12 cellular contexts compared by ENCODE assay signal in genomic region chr2:98736464-98736889, GRCh38. TPM values are rescaled to one million over a fixed set of nuclear protein-coding genes. Genes with fewer than 3 reads are reported as not detected.
A peak's percentile ranks its signal among the peaks of the same experiment; 100 is the strongest.
DNase-seq lines count a peak whose midpoint lies in the region; ATAC-seq and TF ChIP-seq lines count a peak whose summit lies in the region.
"Had no signal": no experiment of that assay in that cellular context is flagged by ENCODE, and none has a peak within 500 bp of the region (broad histone marks: within the 10 kb centered on the region; RNA-seq: fewer than 3 reads in every experiment).

No MANE protein-coding gene starts in this region.

- ATAC-seq in activated naive CD8-positive, alpha-beta T cell treated with anti-CD3 and anti-CD28 coated beads, Interleukin-2, amount 10 ng/mL, durations not matched to agents 7 days and 5 days (ENCODE audit: low read depth) = peak; percentile 66
- ATAC-seq in GM19023 (IDR thresholded peaks at IDR 0.05; ENCODE audit: unreplicated experiment) = no peak
- ATAC-seq in HG02884 (IDR thresholded peaks at IDR 0.05; ENCODE audit: unreplicated experiment) = no peak

- H3K4me1 Mint-ChIP-seq in activated naive CD4-positive, alpha-beta T cell treated with anti-CD3 and anti-CD28 coated beads, Interleukin-2, amount 50 U/mL, for 24 hours = peaks cover 85% of the 10 kb centered on the region
- peaks cover 55% of the 10 kb centered on the region for H3K4me1 Mint-ChIP-seq in activated naive CD8-positive, alpha-beta T cell treated with anti-CD3 and anti-CD28 coated beads, Interleukin-2, amount 10 ng/mL, durations not matched to agents 7 days and 5 days

- no peaks in the 10 kb centered on the region for H3K9me3 Mint-ChIP-seq in activated naive CD4-positive, alpha-beta T cell treated with anti-CD3 and anti-CD28 coated beads, Interleukin-2, amount 50 U/mL, for 24 hours
- no peaks in the 10 kb centered on the region for H3K9me3 Mint-ChIP-seq in activated naive CD8-positive, alpha-beta T cell treated with anti-CD3 and anti-CD28 coated beads, Interleukin-2, amount 10 ng/mL, durations not matched to agents 7 days and 5 days

- H4K20me1 ChIP-seq in smooth muscle cell (ENCODE audit: low read depth) = no peaks in the 10 kb centered on the region

- no peak overlapping the region for H3K9ac ChIP-seq in smooth muscle cell (ENCODE audit: low read depth)

- peaks cover 5% of the 10 kb centered on the region for H3K4me1 ChIP-seq in smooth muscle cell (ENCODE audit: low read depth)

- no peak overlapping the region for H3K4me3 ChIP-seq in smooth muscle cell

- WGBS in smooth muscle cell (ENCODE audit: low lambda C conversion rate) = 36% methylated on average over 2 of the region's 2 CpGs

- H3K27ac ChIP-seq in smooth muscle cell (ENCODE audit: low read depth) = no peak overlapping the region

- H3K4me3 Mint-ChIP-seq in activated naive CD4-positive, alpha-beta T cell treated with anti-CD3 and anti-CD28 coated beads, Interleukin-2, amount 50 U/mL, for 24 hours = peak overlapping the region; percentile 51
- H3K4me3 Mint-ChIP-seq in activated naive CD8-positive, alpha-beta T cell treated with anti-CD3 and anti-CD28 coated beads, Interleukin-2, amount 10 ng/mL, durations not matched to agents 7 days and 5 days = peak overlapping the region; percentile 49
- H3K4me3 Mint-ChIP-seq: type B pancreatic cell had no signal

- no peaks in the 10 kb centered on the region for H3K36me3 Mint-ChIP-seq in activated naive CD4-positive, alpha-beta T cell treated with anti-CD3 and anti-CD28 coated beads, Interleukin-2, amount 50 U/mL, for 24 hours
- H3K36me3 Mint-ChIP-seq in activated naive CD8-positive, alpha-beta T cell treated with anti-CD3 and anti-CD28 coated beads, Interleukin-2, amount 10 ng/mL, durations not matched to agents 7 days and 5 days = peaks cover 8% of the 10 kb centered on the region

- H3K27me3 ChIP-seq in smooth muscle cell (ENCODE audit: low read depth) = no peaks in the 10 kb centered on the region

- POLR2A ChIA-PET in activated naive CD8-positive, alpha-beta T cell treated with anti-CD3 and anti-CD28 coated beads, Interleukin-2, amount 10 ng/mL, durations not matched to agents 7 days and 5 days (lab: Charles Lee) = interaction anchor here (1.0 to 3.0 kb wide), 2 partner anchors 22 to 35 kb away, joined by 6 to 10 read pairs; no protein-coding TSS in a partner anchor

- peak overlapping the region; percentile 52 for H3K4me2 ChIP-seq in smooth muscle cell

- no peaks in the 10 kb centered on the region for H3K27me3 Mint-ChIP-seq in activated naive CD4-positive, alpha-beta T cell treated with anti-CD3 and anti-CD28 coated beads, Interleukin-2, amount 50 U/mL, for 24 hours
- H3K27me3 Mint-ChIP-seq in activated naive CD8-positive, alpha-beta T cell treated with anti-CD3 and anti-CD28 coated beads, Interleukin-2, amount 10 ng/mL, durations not matched to agents 7 days and 5 days = no peaks in the 10 kb centered on the region

- DNase-seq in activated naive CD4-positive, alpha-beta T cell treated with Interleukin-2 at 50 U/mL for 16 hours = no peak
- DNase-seq in OCI-M1 (lab: John Stamatoyannopoulos, UW) (peak; percentile 7), smooth muscle cell (lab: John Stamatoyannopoulos, UW; ENCODE audit: unreplicated experiment) (no peak), AG08396 (ENCODE audit: low spot score) (no peak)
- DNase-seq in activated naive CD8-positive, alpha-beta T cell treated with anti-CD3 and anti-CD28 coated beads, Interleukin-2, amount 10 ng/mL, durations not matched to agents 7 days and 5 days = no peak
- DNase-seq: activated CD4-positive, CD25-positive, alpha-beta regulatory T cell treated with anti-CD3 and anti-CD28 coated beads, Interleukin-2, amount 50 U/mL, for 72 hours; erythroblast; NCI-H345 had no signal

- H3K79me2 ChIP-seq in smooth muscle cell (ENCODE audit: low read depth) = no peaks in the 10 kb centered on the region

- no peaks in the 10 kb centered on the region for H3K9me3 ChIP-seq in smooth muscle cell (replicated peaks; ENCODE audit: low read depth)

- no peaks in the 10 kb centered on the region for H3K36me3 ChIP-seq in smooth muscle cell (ENCODE audit: low read depth)

- H2AFZ ChIP-seq in smooth muscle cell (ENCODE audit: low read depth) = no peak overlapping the region

- peaks cover 12% of the 10 kb centered on the region for H3F3A ChIP-seq in smooth muscle cell (ENCODE audit: low read depth)

- no peak for TF ChIP-seq CTCF in smooth muscle cell (IDR thresholded peaks at IDR 0.05; ENCODE audit: borderline replicate concordance, insufficient read depth, poor library complexity, severe bottlenecking)

- peak overlapping the region; percentile 95 for H3K27ac Mint-ChIP-seq in activated naive CD4-positive, alpha-beta T cell treated with anti-CD3 and anti-CD28 coated beads, Interleukin-2, amount 50 U/mL, for 24 hours
- peak overlapping the region; percentile 40 for H3K27ac Mint-ChIP-seq in activated naive CD8-positive, alpha-beta T cell treated with anti-CD3 and anti-CD28 coated beads, Interleukin-2, amount 10 ng/mL, durations not matched to agents 7 days and 5 days
- H3K27ac Mint-ChIP-seq: type B pancreatic cell had no signal

RNA-seq across cellular contexts. Expression of gene MGAT4A, which starts 5.5 kb away (rescaled TPM):
- total RNA-seq in activated naive CD8-positive, alpha-beta T cell treated with anti-CD3 and anti-CD28 coated beads, Interleukin-2, amount 10 ng/mL, durations not matched to agents 7 days and 5 days = 100 to 1,000 TPM; 124 to 152 TPM
- total RNA-seq in smooth muscle cell = 3.3 and 8.9 TPM in 2 replicates
- polyA plus RNA-seq in smooth muscle cell = 0.12 and 1.4 TPM in 2 replicates

Comparison
In these comparisons a context has a peak if more than half of its experiments do, and no peak if none do; other contexts are left out.
1. RNA of gene MGAT4A, which starts 5.5 kb away (total RNA-seq): 124 to 152 TPM in activated naive CD8-positive, alpha-beta T cell treated with anti-CD3 and anti-CD28 coated beads, Interleukin-2, amount 10 ng/mL, durations not matched to agents 7 days and 5 days; 3.3 to 8.9 TPM in smooth muscle cell; every median in the first group is over 10 times any median in the second.